8 cellular contexts compared by ENCODE assay signal in genomic region chr3:40310690-40311089, GRCh38. TPM values are rescaled to one million over a fixed set of nuclear protein-coding genes. Genes with fewer than 3 reads are reported as not detected.
DNase-seq lines count a peak whose midpoint lies in the region; ATAC-seq and TF ChIP-seq lines count a peak whose summit lies in the region.

No MANE protein-coding gene starts in this region.

- CTCF ChIA-PET in activated CD8-positive, alpha-beta T cell treated with anti-CD3 and anti-CD28 coated beads, Interleukin-2, amount 10 ng/mL, durations not matched to agents 7 days and 5 days (lab: Charles Lee), result interaction anchor here (11.4 kb wide), 1 partner anchor 118 kb away, joined by 127 read pairs; no protein-coding TSS in a partner anchor

- no peak overlapping the region for H3K27ac ChIP-seq in iPS DF 6.9 (ENCODE audit: low read length)
- peak overlapping the region in 7 of 8 donors; percentile 94 to 99 (median 98) for H3K27ac ChIP-seq in spleen

- no peak for ATAC-seq in activated CD8-positive, alpha-beta T cell treated with anti-CD3 and anti-CD28 coated beads, Interleukin-2, amount 10 ng/mL, durations not matched to agents 7 days and 5 days
- no peak for ATAC-seq in HG02571 (IDR thresholded peaks at IDR 0.05; ENCODE audit: unreplicated experiment)
- ATAC-seq in HG03378 (IDR thresholded peaks at IDR 0.05; ENCODE audit: unreplicated experiment), result no peak
- ATAC-seq in GM21423 (IDR thresholded peaks at IDR 0.05; ENCODE audit: unreplicated experiment), result no peak

- peaks cover 8% of the 10 kb centered on the region; the same call in 1 of the 2 replicates for H3K36me3 ChIP-seq in iPS DF 6.9 (ENCODE audit: control insufficient read depth, insufficient read depth, low read length)
- peaks cover 0 to 49% (median 32%) of the 10 kb centered on the region in 6 donors for H3K36me3 ChIP-seq in spleen

- no peaks in the 10 kb centered on the region for H3K27me3 Mint-ChIP-seq in activated CD8-positive, alpha-beta T cell treated with anti-CD3 and anti-CD28 coated beads, Interleukin-2, amount 10 ng/mL, durations not matched to agents 7 days and 5 days (ENCODE audit: low read depth)

- intact Hi-C loops in spleen (cut with DNase I; ENCODE audit: low total_unique reads), result loop anchor here (10.0 kb wide), 1 partner anchor 144 kb away; the partner anchor contains the start of gene RPL14

- no CpG with 5 or more reads among the region's 6 CpGs for WGBS in iPS DF 6.9 (ENCODE audit: insufficient coverage, insufficient read length)
- 12 to 29% (median 19%) methylated on average over 6 of the region's 6 CpGs for WGBS in spleen, 5 donors

- H3K4me3 Mint-ChIP-seq in activated CD8-positive, alpha-beta T cell treated with anti-CD3 and anti-CD28 coated beads, Interleukin-2, amount 10 ng/mL, durations not matched to agents 7 days and 5 days, result peak overlapping the region; percentile 100

- H3K4me1 Mint-ChIP-seq in activated CD8-positive, alpha-beta T cell treated with anti-CD3 and anti-CD28 coated beads, Interleukin-2, amount 10 ng/mL, durations not matched to agents 7 days and 5 days (ENCODE audit: low read depth), result peaks cover 29% of the 10 kb centered on the region

- H3K27me3 ChIP-seq in iPS DF 6.9 (ENCODE audit: control insufficient read depth, insufficient read depth, low read length) (no peaks in the 10 kb centered on the region), spleen (replicated peaks in 1 of 7) (no peaks in the 10 kb centered on the region)

- no peak for TF ChIP-seq POLR2A in spleen (IDR thresholded peaks at IDR 0.05)

- peaks cover 41% of the 10 kb centered on the region for H3K36me3 Mint-ChIP-seq in activated CD8-positive, alpha-beta T cell treated with anti-CD3 and anti-CD28 coated beads, Interleukin-2, amount 10 ng/mL, durations not matched to agents 7 days and 5 days (ENCODE audit: low read depth)

- DNase-seq in SIG-M5 treated with dmso at 0.1 percent for 504 hours (lab: John Stamatoyannopoulos, UW; ENCODE audit: unreplicated experiment) (peak; percentile 15), SIG-M5 (lab: John Stamatoyannopoulos, UW) (no peak), iPS DF 6.9 (ENCODE audit: low read depth, low spot score) (no peak), spleen (no peak)
- no peak for DNase-seq in activated CD8-positive, alpha-beta T cell treated with anti-CD3 and anti-CD28 coated beads, Interleukin-2, amount 10 ng/mL, durations not matched to agents 7 days and 5 days

- TF ChIP-seq CTCF in spleen (IDR thresholded peaks at IDR 0.05 in 8 of 11, conservative IDR thresholded peaks at IDR 0.05 in 3 of 11), result no peak

- H3K27ac Mint-ChIP-seq in activated CD8-positive, alpha-beta T cell treated with anti-CD3 and anti-CD28 coated beads, Interleukin-2, amount 10 ng/mL, durations not matched to agents 7 days and 5 days, result peak overlapping the region; percentile 97

- H3K4me3 ChIP-seq in iPS DF 6.9 (ENCODE audit: low read length) (peak overlapping the region; percentile 86; the same call in 1 of the 2 replicates), spleen (peak overlapping the region; percentile 77 to 96 (median 93))

- no peaks in the 10 kb centered on the region for H3K9me3 ChIP-seq in iPS DF 6.9 (ENCODE audit: control insufficient read depth, insufficient read depth, low read length)
- no peaks in the 10 kb centered on the region for H3K9me3 ChIP-seq in spleen

- POLR2A ChIA-PET in activated CD8-positive, alpha-beta T cell treated with anti-CD3 and anti-CD28 coated beads, Interleukin-2, amount 10 ng/mL, durations not matched to agents 7 days and 5 days (lab: Charles Lee), result interaction anchor here (0.6 to 1.3 kb wide), 3 partner anchors 663 to 890 kb away, joined by 3 to 4 read pairs (median 4); partner anchors contain the start of gene CTNNB1

- no peaks in the 10 kb centered on the region for H3K9me3 Mint-ChIP-seq in activated CD8-positive, alpha-beta T cell treated with anti-CD3 and anti-CD28 coated beads, Interleukin-2, amount 10 ng/mL, durations not matched to agents 7 days and 5 days (ENCODE audit: insufficient read depth)

- peaks cover 3% of the 10 kb centered on the region; the same call in 1 of the 2 replicates for H3K4me1 ChIP-seq in iPS DF 6.9 (ENCODE audit: control insufficient read depth, insufficient read depth, low read length)
- peaks cover 30 to 63% (median 50%) of the 10 kb centered on the region in 6 donors for H3K4me1 ChIP-seq in spleen

RNA-seq across cellular contexts. Expression of gene EIF1B, which starts 1.2 kb away (rescaled TPM):
- 10 to 100 TPM; 33.1 to 33.2 TPM for total RNA-seq in activated CD8-positive, alpha-beta T cell treated with anti-CD3 and anti-CD28 coated beads, Interleukin-2, amount 10 ng/mL, durations not matched to agents 7 days and 5 days
- 10 to 100 TPM; 46.0 to 65.1 (median 54.1) TPM for total RNA-seq in spleen
- 10 to 100 TPM; 45.8 to 82.9 (median 51.1) TPM for polyA plus RNA-seq in spleen
